ENCODE assay signal across 10 cellular contexts in the genomic region with DNA sequence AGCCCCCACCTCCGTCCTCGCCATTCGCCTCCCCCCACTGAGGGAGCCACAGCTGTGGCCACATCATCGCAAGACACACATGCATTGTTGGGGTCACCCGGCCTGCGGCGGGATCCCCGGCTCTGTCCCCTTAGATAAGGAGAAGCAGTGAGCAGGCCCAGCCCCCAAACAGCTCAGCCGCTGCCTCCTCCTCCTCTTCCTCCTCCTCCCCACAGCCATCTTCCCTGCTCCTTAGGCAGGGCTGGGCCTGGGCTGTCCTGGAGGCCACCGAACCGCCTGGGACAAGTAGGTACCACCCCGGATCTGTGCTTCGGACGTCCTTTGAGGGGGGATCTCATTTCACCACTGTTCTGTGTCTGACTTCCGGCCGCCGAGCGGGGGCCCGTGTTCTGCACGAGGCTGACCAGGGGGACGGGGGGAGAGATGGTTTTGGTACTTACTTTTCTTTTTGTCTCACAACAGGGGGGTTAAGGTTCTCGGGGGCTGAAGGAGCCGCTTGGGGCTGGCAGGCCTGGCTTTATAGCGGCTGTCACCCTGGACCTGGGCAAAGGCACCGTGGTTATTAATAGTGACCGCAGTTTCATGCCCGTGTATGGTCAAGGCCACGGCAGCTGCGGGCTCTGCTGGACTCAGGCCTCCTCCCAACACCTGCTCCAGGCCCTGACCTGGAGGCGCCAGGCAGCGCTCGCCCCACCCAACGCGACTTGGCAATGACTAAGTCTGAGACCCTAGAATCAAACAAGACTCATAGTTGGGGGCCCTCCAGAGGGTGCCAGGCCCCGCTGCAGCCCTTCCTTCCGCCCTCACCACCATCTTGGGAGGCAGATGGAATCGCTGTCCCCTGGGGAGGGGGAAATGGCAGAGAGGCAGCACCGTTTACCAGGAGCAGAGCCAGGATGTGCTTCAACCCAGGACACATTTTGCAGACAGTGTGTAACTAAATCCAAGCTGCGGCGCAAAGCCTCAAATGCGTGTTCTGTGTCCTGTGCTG. TPM values are rescaled to one million over a fixed set of nuclear protein-coding genes. Genes with fewer than 3 reads are reported as not detected.
DNase-seq lines count a peak whose midpoint lies in the region; ATAC-seq and TF ChIP-seq lines count a peak whose summit lies in the region.
"Had no signal": no experiment of that assay in that cellular context is flagged by ENCODE, and none has a peak within 500 bp of the region (broad histone marks: within the 10 kb centered on the region; RNA-seq: fewer than 3 reads in every experiment).

No MANE protein-coding gene starts in this region.

- H3K4me1 ChIP-seq in spleen: peaks cover 0 to 39% (median 22%) of the 10 kb centered on the region in 6 donors

- H3K27me3 Mint-ChIP-seq in activated B cell treated with CpG ODN at 0.5 μM for 24 hours: peaks cover 5% of the 10 kb centered on the region

- peaks cover 3% of the 10 kb centered on the region for H3K36me3 Mint-ChIP-seq in activated B cell treated with CpG ODN at 0.5 μM for 24 hours (ENCODE audit: low read depth)

- H3K36me3 ChIP-seq in spleen: peaks cover 0 to 9% (median 8%) of the 10 kb centered on the region in 6 donors
- H3K36me3 ChIP-seq in MG63: no peaks in the 10 kb centered on the region

- POLR2A ChIA-PET in activated B cell treated with CpG ODN at 0.5 μM for 24 hours (lab: Charles Lee): interaction anchor here (0.6 kb wide), 1 partner anchor 133 kb away, joined by 14 read pairs; no protein-coding TSS in a partner anchor

- no peak overlapping the region for H3K27ac Mint-ChIP-seq in activated B cell treated with CpG ODN at 0.5 μM for 24 hours

- H3K4me3 ChIP-seq in spleen (peak overlapping the region in 2 of 8 donors; percentile 6 to 49), MG63 (no peak overlapping the region)

- H3K27ac ChIP-seq in spleen: peak overlapping the region in 5 of 8 donors; percentile 8 to 61 (median 25)

- H3K9me3 Mint-ChIP-seq in activated B cell treated with CpG ODN at 0.5 μM for 24 hours: no peaks in the 10 kb centered on the region

- CTCF ChIA-PET in activated B cell treated with CpG ODN at 0.5 μM for 24 hours (lab: Charles Lee): no interaction called here

- peaks cover 7% of the 10 kb centered on the region for H3K4me1 Mint-ChIP-seq in activated B cell treated with CpG ODN at 0.5 μM for 24 hours

- H3K9me3 ChIP-seq in spleen (no peaks in the 10 kb centered on the region), MG63 (no peaks in the 10 kb centered on the region)

- ATAC-seq in activated B cell treated with CpG ODN at 0.5 μM for 24 hours (ENCODE audit: low read depth) (peak; percentile 14), left ventricle myocardium superior (peak; percentile 69), HG03457 (IDR thresholded peaks at IDR 0.05; ENCODE audit: unreplicated experiment) (no peak), GM18873 (IDR thresholded peaks at IDR 0.05; ENCODE audit: low FRiP score, unreplicated experiment) (no peak), GM18520 (IDR thresholded peaks at IDR 0.05; ENCODE audit: unreplicated experiment) (no peak)

- DNase-seq in HUDEP-2 (lab: John Stamatoyannopoulos, UW; ENCODE audit: unreplicated experiment in 76 of 76): peak in 54 of 76 experiments; percentile 12 to 70 (median 44)
- DNase-seq in activated B cell treated with CpG ODN at 0.5 μM for 24 hours: no peak
- peak; percentile 84 for DNase-seq in left ventricle myocardium superior
- DNase-seq in spleen: peak; percentile 77
- DNase-seq in MG63: no peak
- DNase-seq: EL had no signal

- intact Hi-C loops in activated B cell treated with CpG ODN at 0.5 μM for 24 hours (cut with micrococcal nuclease) (no loop called here), left ventricle myocardium superior (cut with micrococcal nuclease) (no loop called here), spleen (cut with DNase I; ENCODE audit: low total_unique reads) (no loop called here)

- H3K27me3 ChIP-seq in spleen (replicated peaks in 1 of 7) (peaks cover 0 to 20% (median 0%) of the 10 kb centered on the region in 7 donors), MG63 (no peaks in the 10 kb centered on the region)

- TF ChIP-seq CTCF in activated B cell treated with CpG ODN at 0.5 μM for 24 hours (IDR thresholded peaks at IDR 0.05): no peak
- TF ChIP-seq CTCF in spleen (IDR thresholded peaks at IDR 0.05 in 8 of 11, conservative IDR thresholded peaks at IDR 0.05 in 3 of 11): no peak

- WGBS in spleen, 5 donors: 24 to 32% (median 30%) methylated on average over 28 to 41 of the region's 41 CpGs

- no peak for TF ChIP-seq POLR2A in spleen (IDR thresholded peaks at IDR 0.05)

- H3K4me3 Mint-ChIP-seq in activated B cell treated with CpG ODN at 0.5 μM for 24 hours: peak overlapping the region; percentile 69

RNA-seq across cellular contexts. Expression of a gene that starts 18.3 kb away (rescaled TPM):
- total RNA-seq in activated B cell treated with CpG ODN at 0.5 μM for 24 hours (not detected in 2 replicates), left ventricle myocardium superior (1,046 TPM), spleen (not detected)
- 1 to 10 TPM in 1 of 3 donors, under 1 TPM in 2; 0.29 to 1.5 (median 0.52) TPM for polyA plus RNA-seq in spleen
- total RNA-seq in MG63 (2014; rRNA removed; shearing (Covaris generic); ENCODE audit: low replicate concordance): not detected in 2 replicates
- total RNA-seq: temporal lobe had no signal

RNA-seq across cellular contexts. Expression of a gene that starts 19.7 kb away (rescaled TPM):
- total RNA-seq in activated B cell treated with CpG ODN at 0.5 μM for 24 hours (37.5 and 42.2 TPM in 2 replicates), left ventricle myocardium superior (68.5 TPM), spleen (10 to 100 TPM; 37.1 to 49.3 (median 46.7) TPM)
- polyA plus RNA-seq in spleen: 10 to 100 TPM; 26.5 to 68.8 (median 30.8) TPM
- total RNA-seq in MG63 (2014; rRNA removed; shearing (Covaris generic); ENCODE audit: low replicate concordance): 123 and 126 TPM in 2 replicates

RNA-seq across cellular contexts. Expression of a gene that starts 34.1 kb away (rescaled TPM):
- total RNA-seq in activated B cell treated with CpG ODN at 0.5 μM for 24 hours: 2,958 and 3,229 TPM in 2 replicates
- total RNA-seq in left ventricle myocardium superior: 2,417 TPM
- total RNA-seq in spleen: 1,000 to 10,000 TPM; 1,078 to 1,961 (median 1,406) TPM
- polyA plus RNA-seq in spleen: 1,000 to 10,000 TPM in 1 of 3 donors, 100 to 1,000 TPM in 2; 565 to 1,281 (median 624) TPM
- 1,092 and 1,573 TPM in 2 replicates for total RNA-seq in MG63 (2014; rRNA removed; shearing (Covaris generic); ENCODE audit: low replicate concordance)

RNA-seq across cellular contexts. Expression of a gene that starts 56.4 kb away (rescaled TPM):
- total RNA-seq in activated B cell treated with CpG ODN at 0.5 μM for 24 hours (36.4 and 37.2 TPM in 2 replicates), left ventricle myocardium superior (19.8 TPM), spleen (10 to 100 TPM; 16.4 to 30.5 (median 29.0) TPM)
- polyA plus RNA-seq in spleen: 10 to 100 TPM in 1 of 3 donors, 1 to 10 TPM in 2; 6.2 to 13.9 (median 6.4) TPM
- 7.4 and 10.4 TPM in 2 replicates for total RNA-seq in MG63 (2014; rRNA removed; shearing (Covaris generic); ENCODE audit: low replicate concordance)

Comparison
In these comparisons a context has a peak if more than half of its experiments do, and no peak if none do; other contexts are left out.
1. DNase-seq: peak in HUDEP-2 (54 of 76), left ventricle myocardium superior (single experiment) and spleen (single experiment); none in activated B cell treated with CpG ODN at 0.5 μM for 24 hours (single experiment) and MG63 (single experiment).
2. ATAC-seq: peak in activated B cell treated with CpG ODN at 0.5 μM for 24 hours (single experiment) and left ventricle myocardium superior (single experiment); none in HG03457 (single experiment), GM18873 (single experiment) and GM18520 (single experiment).
3. RNA of a gene that starts 18.3 kb away (total RNA-seq): 1,046 TPM in left ventricle myocardium superior (single experiment); not detected in activated B cell treated with CpG ODN at 0.5 μM for 24 hours, not detected in spleen and not detected in MG63; every median in the first group is over 100 times any median in the second.